Comparison of ENCODE assay signal across 9 cellular contexts in genomic region chr13:60230593-60230992, GRCh38.
DNase-seq lines count a peak whose midpoint lies in the region; ATAC-seq, FAIRE-seq and TF ChIP-seq lines count a peak whose summit lies in the region.
"Had no signal": no experiment of that assay in that cellular context is flagged by ENCODE, and none has a peak within 500 bp of the region (broad histone marks: within the 10 kb centered on the region; RNA-seq: fewer than 3 reads in every experiment).

No MANE protein-coding gene starts in this region.

- no peak for FAIRE-seq in RCC 7860 (lab: Jason Lieb, UNC)
- FAIRE-seq in GM12892 (lab: Jason Lieb, UNC) = no peak

- H3K9me3 Mint-ChIP-seq in mesothelial cell of epicardium (no peaks in the 10 kb centered on the region), endothelial cell (ENCODE audit: unreplicated experiment) (no peaks in the 10 kb centered on the region)
- H3K9me3 Mint-ChIP-seq: dendritic cell treated with granulocyte-macrophage colony-stimulating factor and Interleukin-4, amounts not matched to agents 40 ng/mL and 50 ng/mL, for 4 days had no signal

- ATAC-seq in GM18520 (IDR thresholded peaks at IDR 0.05; ENCODE audit: unreplicated experiment) = peak; percentile 49
- ATAC-seq in HG02642 (IDR thresholded peaks at IDR 0.05; ENCODE audit: poor library complexity, unreplicated experiment) = peak; percentile 73
- no peak for ATAC-seq in HG03135 (IDR thresholded peaks at IDR 0.05; ENCODE audit: unreplicated experiment)

- H3K4me1 Mint-ChIP-seq in mesothelial cell of epicardium = peaks cover 38% of the 10 kb centered on the region
- no peaks in the 10 kb centered on the region for H3K4me1 Mint-ChIP-seq in endothelial cell (ENCODE audit: unreplicated experiment)

- H3K27me3 Mint-ChIP-seq in mesothelial cell of epicardium (ENCODE audit: low read depth) (no peaks in the 10 kb centered on the region), endothelial cell (ENCODE audit: unreplicated experiment) (no peaks in the 10 kb centered on the region)
- H3K27me3 Mint-ChIP-seq: dendritic cell treated with granulocyte-macrophage colony-stimulating factor and Interleukin-4, amounts not matched to agents 40 ng/mL and 50 ng/mL, for 4 days had no signal

- TF ChIP-seq POLR2A in GM12892 (IDR thresholded peaks at IDR 0.05; ENCODE audit: low read depth, low read length) = no peak

- peak overlapping the region; percentile 93 for H3K27ac Mint-ChIP-seq in mesothelial cell of epicardium
- H3K27ac Mint-ChIP-seq in endothelial cell (ENCODE audit: unreplicated experiment) = no peak overlapping the region
- H3K27ac Mint-ChIP-seq: dendritic cell treated with granulocyte-macrophage colony-stimulating factor and Interleukin-4, amounts not matched to agents 40 ng/mL and 50 ng/mL, for 4 days had no signal

- no peak overlapping the region for H3K4me3 Mint-ChIP-seq in mesothelial cell of epicardium
- no peak overlapping the region for H3K4me3 Mint-ChIP-seq in endothelial cell (ENCODE audit: unreplicated experiment)
- H3K4me3 Mint-ChIP-seq: dendritic cell treated with granulocyte-macrophage colony-stimulating factor and Interleukin-4, amounts not matched to agents 40 ng/mL and 50 ng/mL, for 4 days had no signal

- H3K36me3 Mint-ChIP-seq in mesothelial cell of epicardium = no peaks in the 10 kb centered on the region
- no peaks in the 10 kb centered on the region for H3K36me3 Mint-ChIP-seq in endothelial cell (ENCODE audit: low read depth, unreplicated experiment)

- TF ChIP-seq CTCF in mesothelial cell of epicardium (IDR thresholded peaks at IDR 0.05; ENCODE audit: unreplicated experiment) (no peak), endothelial cell (IDR thresholded peaks at IDR 0.05; ENCODE audit: unreplicated experiment) (no peak)

- DNase-seq in RCC 7860 (ENCODE audit: low spot score) = peak; percentile 27
- DNase-seq in mesothelial cell of epicardium (ENCODE audit: low spot score in 2 of 2, unreplicated experiment in 2 of 2) = no peak
- DNase-seq in endothelial cell (ENCODE audit: low spot score) = no peak
- no peak for DNase-seq in HuH-7 (ENCODE audit: low spot score)
- no peak for DNase-seq in GM12892 (ENCODE audit: insufficient read length)
